ENCODE assay signal across 8 cellular contexts in genomic region chr11:96390403-96390830, GRCh38. TPM values are rescaled to one million over a fixed set of nuclear protein-coding genes. Genes with fewer than 3 reads are reported as not detected.
DNase-seq lines count a peak whose midpoint lies in the region; ATAC-seq, FAIRE-seq and TF ChIP-seq lines count a peak whose summit lies in the region.

No MANE protein-coding gene starts in this region.

- peak overlapping the region; percentile 81 for H3K9ac ChIP-seq in smooth muscle cell (ENCODE audit: low read depth)

- no peak for TF ChIP-seq POLR2A in GM12891 (IDR thresholded peaks at IDR 0.05; ENCODE audit: low read depth, low read length)

- H3K27ac ChIP-seq in iPS DF 6.9 (ENCODE audit: low read length) = no peak overlapping the region
- peak overlapping the region; percentile 82 for H3K27ac ChIP-seq in smooth muscle cell (ENCODE audit: low read depth)

- H3K4me1 Mint-ChIP-seq in activated naive CD4-positive, alpha-beta T cell treated with anti-CD3 and anti-CD28 coated beads for 36 hours (ENCODE audit: low read depth) = peaks cover 53% of the 10 kb centered on the region

- WGBS in iPS DF 6.9 (ENCODE audit: insufficient coverage, insufficient read length) = no CpG with 5 or more reads among the region's 8 CpGs
- 27% methylated on average over 8 of the region's 8 CpGs for WGBS in smooth muscle cell (ENCODE audit: low lambda C conversion rate)

- H3K4me3 Mint-ChIP-seq in activated naive CD4-positive, alpha-beta T cell treated with anti-CD3 and anti-CD28 coated beads for 36 hours = peak overlapping the region; percentile 89

- peaks cover 13% of the 10 kb centered on the region for H3K36me3 Mint-ChIP-seq in activated naive CD4-positive, alpha-beta T cell treated with anti-CD3 and anti-CD28 coated beads for 36 hours (ENCODE audit: low read depth)
- H3K36me3 Mint-ChIP-seq in activated naive CD4-positive, alpha-beta T cell treated with anti-CD3 and anti-CD28 coated beads, Interleukin-2, amount 50 U/mL, for 72 hours = peaks cover 22 to 31% of the 10 kb centered on the region in 2 donors

- H3K27me3 Mint-ChIP-seq in activated naive CD4-positive, alpha-beta T cell treated with anti-CD3 and anti-CD28 coated beads for 36 hours (ENCODE audit: low read depth) = no peaks in the 10 kb centered on the region

- ATAC-seq in activated naive CD4-positive, alpha-beta T cell treated with anti-CD3 and anti-CD28 coated beads, Interleukin-2, amount 50 U/mL, for 72 hours = no peak
- no peak for ATAC-seq in GM19455 (IDR thresholded peaks at IDR 0.05; ENCODE audit: unreplicated experiment)

- H3K4me3 ChIP-seq in iPS DF 6.9 (ENCODE audit: low read length) (peak overlapping the region; percentile 51; the same call in 1 of the 2 replicates), smooth muscle cell (peak overlapping the region; percentile 74)

- H3K27me3 ChIP-seq in iPS DF 6.9 (ENCODE audit: control insufficient read depth, insufficient read depth, low read length) (no peaks in the 10 kb centered on the region), smooth muscle cell (ENCODE audit: low read depth) (no peaks in the 10 kb centered on the region)

- peaks cover 18% of the 10 kb centered on the region for H4K20me1 ChIP-seq in smooth muscle cell (ENCODE audit: low read depth)

- H3K9me3 ChIP-seq in iPS DF 6.9 (ENCODE audit: control insufficient read depth, insufficient read depth, low read length) (no peaks in the 10 kb centered on the region), smooth muscle cell (replicated peaks; ENCODE audit: low read depth) (no peaks in the 10 kb centered on the region)

- no peak for FAIRE-seq in GM12891 (lab: Jason Lieb, UNC)

- no peak for TF ChIP-seq CTCF in smooth muscle cell (IDR thresholded peaks at IDR 0.05; ENCODE audit: borderline replicate concordance, insufficient read depth, poor library complexity, severe bottlenecking)

- H3K4me1 ChIP-seq in iPS DF 6.9 (ENCODE audit: control insufficient read depth, insufficient read depth, low read length) (no peaks in the 10 kb centered on the region), smooth muscle cell (ENCODE audit: low read depth) (peaks cover 23% of the 10 kb centered on the region)

- peaks cover 76% of the 10 kb centered on the region for H3K79me2 ChIP-seq in smooth muscle cell (ENCODE audit: low read depth)

- peak overlapping the region; percentile 67 for H2AFZ ChIP-seq in smooth muscle cell (ENCODE audit: low read depth)

- DNase-seq in activated naive CD4-positive, alpha-beta T cell treated with anti-CD3 and anti-CD28 coated beads for 36 hours = peak; percentile 24
- no peak for DNase-seq in activated naive CD4-positive, alpha-beta T cell treated with Interleukin-2 at 50 U/mL for 16 hours
- no peak for DNase-seq in activated naive CD4-positive, alpha-beta T cell treated with anti-CD3 and anti-CD28 coated beads, Interleukin-2, amount 50 U/mL, for 72 hours (ENCODE audit: low spot score in 2 of 2)
- DNase-seq in iPS DF 6.9 (ENCODE audit: low read depth, low spot score) (no peak), smooth muscle cell (lab: John Stamatoyannopoulos, UW; ENCODE audit: unreplicated experiment) (no peak), AG20443 (ENCODE audit: low spot score) (no peak), GM12891 (ENCODE audit: insufficient read length, low spot score) (no peak)

- H3K27ac Mint-ChIP-seq in activated naive CD4-positive, alpha-beta T cell treated with anti-CD3 and anti-CD28 coated beads for 36 hours = peak overlapping the region; percentile 91
- H3K27ac Mint-ChIP-seq in activated naive CD4-positive, alpha-beta T cell treated with anti-CD3 and anti-CD28 coated beads, Interleukin-2, amount 50 U/mL, for 72 hours = peak overlapping the region; percentile 89 to 92

- CTCF ChIA-PET in activated naive CD4-positive, alpha-beta T cell treated with anti-CD3 and anti-CD28 coated beads for 36 hours (lab: Charles Lee) = interaction anchor here (0.9 to 2.7 kb wide), 3 partner anchors 48 to 541 kb away, joined by 5 to 20 read pairs (median 12); partner anchors contain the start of gene MAML2

- H3F3A ChIP-seq in smooth muscle cell (ENCODE audit: low read depth) = peaks cover 8% of the 10 kb centered on the region

- intact Hi-C loops in activated naive CD4-positive, alpha-beta T cell treated with anti-CD3 and anti-CD28 coated beads for 36 hours (cut with micrococcal nuclease) = loop anchor here (1.0 to 10.0 kb wide), 10 partner anchors 133 to 1323 kb away; partner anchors contain the start of genes MTMR2, SESN3 and SRSF8

- H3K9me3 Mint-ChIP-seq in activated naive CD4-positive, alpha-beta T cell treated with anti-CD3 and anti-CD28 coated beads for 36 hours = no peaks in the 10 kb centered on the region
- peaks cover 4 to 7% of the 10 kb centered on the region in 2 donors for H3K9me3 Mint-ChIP-seq in activated naive CD4-positive, alpha-beta T cell treated with anti-CD3 and anti-CD28 coated beads, Interleukin-2, amount 50 U/mL, for 72 hours

- peak overlapping the region; percentile 91 for H3K4me2 ChIP-seq in smooth muscle cell

- H3K36me3 ChIP-seq in iPS DF 6.9 (ENCODE audit: control insufficient read depth, insufficient read depth, low read length) (no peaks in the 10 kb centered on the region), smooth muscle cell (ENCODE audit: low read depth) (no peaks in the 10 kb centered on the region)

TF ChIP-seq in GM12891, 5 proteins besides CTCF, POLR2A, EP300 and RAD21:
- no peak for TF ChIP-seq POLR2AphosphoS5 (IDR thresholded peaks at IDR 0.05; ENCODE audit: low read depth, low read length)
- no peak for TF ChIP-seq TAF1 (IDR thresholded peaks at IDR 0.05; ENCODE audit: low read depth, low read length)
- no peak for TF ChIP-seq PAX5 (IDR thresholded peaks at IDR 0.05; ENCODE audit: insufficient read depth, low read length, severe bottlenecking)

RNA-seq across cellular contexts. Expression of gene JRKL, which starts 0.6 kb away (rescaled TPM):
- total RNA-seq in activated naive CD4-positive, alpha-beta T cell treated with anti-CD3 and anti-CD28 coated beads for 36 hours = 10 to 100 TPM; 12.3 to 12.7 TPM
- total RNA-seq in activated naive CD4-positive, alpha-beta T cell treated with anti-CD3 and anti-CD28 coated beads, Interleukin-2, amount 50 U/mL, for 72 hours = 10 to 100 TPM; 10.0 to 16.1 TPM
- total RNA-seq in smooth muscle cell = 12.1 and 16.9 TPM in 2 replicates
- 6.1 and 7.1 TPM in 2 replicates for polyA plus RNA-seq in smooth muscle cell
- polyA plus RNA-seq in GM12891 (2012; ENCODE audit: low read depth, missing spikeins) = 3.8 TPM

RNA-seq across cellular contexts. Expression of gene CCDC82, which starts 0.7 kb away (rescaled TPM):
- total RNA-seq in activated naive CD4-positive, alpha-beta T cell treated with anti-CD3 and anti-CD28 coated beads for 36 hours = 10 to 100 TPM; 32.0 to 34.0 TPM
- total RNA-seq in activated naive CD4-positive, alpha-beta T cell treated with anti-CD3 and anti-CD28 coated beads, Interleukin-2, amount 50 U/mL, for 72 hours = 10 to 100 TPM; 33.3 to 58.6 TPM
- 32.8 and 49.4 TPM in 2 replicates for total RNA-seq in smooth muscle cell
- polyA plus RNA-seq in smooth muscle cell = 19.8 and 23.1 TPM in 2 replicates
- polyA plus RNA-seq in GM12891 (2012; ENCODE audit: low read depth, missing spikeins) = 18.9 TPM

RNA-seq across cellular contexts. Expression of gene MAML2, which starts 47.4 kb away (rescaled TPM):
- 10 to 100 TPM; 26.6 to 28.1 TPM for total RNA-seq in activated naive CD4-positive, alpha-beta T cell treated with anti-CD3 and anti-CD28 coated beads for 36 hours
- total RNA-seq in activated naive CD4-positive, alpha-beta T cell treated with anti-CD3 and anti-CD28 coated beads, Interleukin-2, amount 50 U/mL, for 72 hours = 10 to 100 TPM; 26.5 to 27.9 TPM
- total RNA-seq in smooth muscle cell = 45.0 and 52.4 TPM in 2 replicates
- polyA plus RNA-seq in smooth muscle cell = 8.7 and 10.1 TPM in 2 replicates
- polyA plus RNA-seq in GM12891 (2012; ENCODE audit: low read depth, missing spikeins) = 4.5 TPM
